14 cellular contexts compared by ENCODE assay signal in genomic region chr7:20351901-20352300, GRCh38. TPM values are rescaled to one million over a fixed set of nuclear protein-coding genes. Genes with fewer than 3 reads are reported as not detected.
DNase-seq lines count a peak whose midpoint lies in the region; ATAC-seq, FAIRE-seq and TF ChIP-seq lines count a peak whose summit lies in the region.
"Had no signal": no experiment of that assay in that cellular context is flagged by ENCODE, and none has a peak within 500 bp of the region (broad histone marks: within the 10 kb centered on the region; RNA-seq: fewer than 3 reads in every experiment).

No MANE protein-coding gene starts in this region.

- no peak for ATAC-seq in GM21737 (IDR thresholded peaks at IDR 0.05; ENCODE audit: unreplicated experiment)
- ATAC-seq: GM12878 had no signal

- peaks cover 28% of the 10 kb centered on the region for H3K79me2 ChIP-seq in astrocyte (ENCODE audit: insufficient read depth, low read length)

- H3K4me2 ChIP-seq in astrocyte (ENCODE audit: low read length), result peak overlapping the region; percentile 77

- H3K27ac Mint-ChIP-seq in astrocyte (ENCODE audit: unreplicated experiment), result no peak overlapping the region
- H3K27ac Mint-ChIP-seq: activated CD4-positive, alpha-beta memory T cell treated with anti-CD3 and anti-CD28 coated beads for 36 hours; activated naive CD4-positive, alpha-beta T cell treated with anti-CD3 and anti-CD28 coated beads for 36 hours had no signal

- H2AFZ ChIP-seq in astrocyte (ENCODE audit: low read depth, low read length), result no peak overlapping the region

- no peak overlapping the region for H3K4me3 Mint-ChIP-seq in astrocyte (ENCODE audit: unreplicated experiment)
- H3K4me3 Mint-ChIP-seq: activated CD4-positive, alpha-beta memory T cell treated with anti-CD3 and anti-CD28 coated beads for 36 hours; activated naive CD4-positive, alpha-beta T cell treated with anti-CD3 and anti-CD28 coated beads for 36 hours had no signal

- no peak for TF ChIP-seq CTCF in astrocyte (IDR thresholded peaks at IDR 0.05; ENCODE audit: insufficient read depth, low read depth, low read length)
- no peak for TF ChIP-seq CTCF in fibroblast of the aortic adventitia (IDR thresholded peaks at IDR 0.05; ENCODE audit: insufficient read depth, low read length)

- peak overlapping the region; percentile 37 for H3K9ac ChIP-seq in astrocyte (ENCODE audit: low read length)

- no peaks in the 10 kb centered on the region for H3K9me3 Mint-ChIP-seq in astrocyte (ENCODE audit: unreplicated experiment)
- H3K9me3 Mint-ChIP-seq: activated CD4-positive, alpha-beta memory T cell treated with anti-CD3 and anti-CD28 coated beads for 36 hours; activated naive CD4-positive, alpha-beta T cell treated with anti-CD3 and anti-CD28 coated beads for 36 hours had no signal

- peak overlapping the region; percentile 64 for H3K27ac ChIP-seq in astrocyte (ENCODE audit: low read depth, low read length)
- peak overlapping the region; percentile 59 for H3K27ac ChIP-seq in urinary bladder (ENCODE audit: low read depth)

- H3K27me3 ChIP-seq in astrocyte (ENCODE audit: insufficient read depth, low read length), result no peaks in the 10 kb centered on the region

- H3K4me3 ChIP-seq in astrocyte (ENCODE audit: insufficient read depth, low read depth, low read length), result no peak overlapping the region
- H3K4me3 ChIP-seq in fibroblast of the aortic adventitia (ENCODE audit: low read depth, low read length), result no peak overlapping the region
- no peak overlapping the region for H3K4me3 ChIP-seq in urinary bladder (ENCODE audit: low read depth, low read length)
- H3K4me3 ChIP-seq: GM12878, mucosa of descending colon had no signal

- WGBS in urinary bladder, result 24% methylated on average over 1 of the region's 1 CpG

- H3K4me1 Mint-ChIP-seq in astrocyte (ENCODE audit: low read depth, unreplicated experiment), result peaks cover 20% of the 10 kb centered on the region

- DNase-seq in HT-29 (ENCODE audit: low spot score), result peak; percentile 33
- peak; percentile 73 for DNase-seq in astrocyte (ENCODE audit: low read depth)
- DNase-seq in fibroblast of the aortic adventitia (ENCODE audit: low read depth), result peak; percentile 87
- DNase-seq in inferior parietal cortex (ENCODE audit: extremely low spot score), result no peak
- no peak for DNase-seq in NCI-H1694 treated with DMSO at 0.1 percent for 48 hours (lab: John Stamatoyannopoulos, UW)
- DNase-seq in NCI-H2081 (lab: John Stamatoyannopoulos, UW), result no peak
- DNase-seq: activated CD4-positive, alpha-beta memory T cell treated with anti-CD3 and anti-CD28 coated beads for 36 hours; activated naive CD4-positive, alpha-beta T cell treated with anti-CD3 and anti-CD28 coated beads for 36 hours; mucosa of descending colon; MV-4-11; small intestine had no signal

- H3K27me3 Mint-ChIP-seq in astrocyte (ENCODE audit: low read depth, unreplicated experiment), result no peaks in the 10 kb centered on the region
- H3K27me3 Mint-ChIP-seq: activated CD4-positive, alpha-beta memory T cell treated with anti-CD3 and anti-CD28 coated beads for 36 hours had no signal

- peak; percentile 60 for FAIRE-seq in astrocyte (lab: Jason Lieb, UNC)
- FAIRE-seq: GM12878, small intestine had no signal

- H3K36me3 ChIP-seq in astrocyte (ENCODE audit: insufficient read depth, low read length), result no peaks in the 10 kb centered on the region
- H3K36me3 ChIP-seq in urinary bladder (ENCODE audit: insufficient read depth), result peaks cover 1% of the 10 kb centered on the region

- H3K4me1 ChIP-seq in astrocyte (ENCODE audit: insufficient read depth, low read length) (peaks cover 26% of the 10 kb centered on the region), urinary bladder (ENCODE audit: insufficient read depth) (peaks cover 1% of the 10 kb centered on the region)

- H4K20me1 ChIP-seq in astrocyte (ENCODE audit: insufficient read depth, low read length), result peaks cover 10% of the 10 kb centered on the region

- H3K9me3 ChIP-seq in astrocyte (ENCODE audit: insufficient read depth, low read depth, low read length), result no peaks in the 10 kb centered on the region
- H3K9me3 ChIP-seq: mucosa of descending colon had no signal

- H3K36me3 Mint-ChIP-seq in astrocyte (ENCODE audit: low read depth, unreplicated experiment), result no peaks in the 10 kb centered on the region
- H3K36me3 Mint-ChIP-seq: activated CD4-positive, alpha-beta memory T cell treated with anti-CD3 and anti-CD28 coated beads for 36 hours had no signal

RNA-seq across cellular contexts. Expression of gene ITGB8, which starts 21.2 kb away (rescaled TPM):
- total RNA-seq in HT-29 (2014; rRNA removed; shearing (Covaris generic)), result 24.4 and 25.4 TPM in 2 replicates
- total RNA-seq in astrocyte (10.8 and 11.1 TPM in 2 replicates), fibroblast of the aortic adventitia (ENCODE audit: low replicate concordance) (17.7 and 79.2 TPM in 2 replicates), urinary bladder (106 TPM)
- 6.3 TPM for polyA plus RNA-seq in urinary bladder
- total RNA-seq: activated CD4-positive, alpha-beta memory T cell treated with anti-CD3 and anti-CD28 coated beads for 36 hours; activated naive CD4-positive, alpha-beta T cell treated with anti-CD3 and anti-CD28 coated beads for 36 hours had no signal

Comparison
In these comparisons a context has a peak if more than half of its experiments do, and no peak if none do; other contexts are left out.
1. DNase-seq: peak in HT-29 (single experiment), astrocyte (single experiment) and fibroblast of the aortic adventitia (single experiment); none in inferior parietal cortex (single experiment), NCI-H1694 treated with DMSO at 0.1 percent for 48 hours (single experiment) and NCI-H2081 (0 of 2).